2 cellular contexts compared by ENCODE assay signal in the genomic region with DNA sequence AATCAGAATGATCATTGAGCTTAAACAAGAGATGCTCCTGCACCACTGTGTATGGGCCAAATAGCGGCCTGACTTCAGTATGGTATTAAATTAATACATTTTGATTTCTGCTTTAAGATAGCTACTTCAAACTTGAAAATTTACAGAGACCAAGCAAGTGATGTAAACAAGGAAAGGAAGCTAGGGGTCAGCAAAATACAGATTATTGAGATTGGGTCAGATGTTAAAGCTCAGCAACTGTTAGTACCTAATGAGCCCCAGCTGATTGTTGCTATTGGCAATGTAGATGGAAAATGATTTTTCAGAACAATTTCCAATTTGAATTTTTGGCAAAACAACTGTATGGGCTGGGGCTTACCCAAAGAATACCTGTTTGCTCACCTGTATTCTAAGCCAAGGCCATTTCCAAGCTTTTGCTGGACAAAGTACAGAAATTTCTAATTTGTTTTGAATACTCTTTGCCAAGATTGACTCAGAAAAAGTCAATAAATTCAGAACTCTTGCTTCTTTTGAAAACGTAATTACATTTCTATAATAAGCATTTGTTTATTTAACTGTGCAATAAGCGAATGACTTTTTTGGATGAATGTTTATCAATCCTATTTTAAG.
TF ChIP-seq lines count a peak whose summit lies in the region.

No MANE protein-coding gene starts in this region.

TF ChIP-seq in HCT116, 20 proteins besides CTCF, POLR2A, EP300 and RAD21:
- TF ChIP-seq YY1 (IDR thresholded peaks at IDR 0.05; ENCODE audit: extremely low read depth, insufficient replicate concordance, low read depth, low read length) (no peak), ELF1 (IDR thresholded peaks at IDR 0.05; ENCODE audit: borderline replicate concordance, low read depth) (no peak), EGR1 (IDR thresholded peaks at IDR 0.05; ENCODE audit: low read depth) (no peak), FOSL1 (IDR thresholded peaks at IDR 0.05; ENCODE audit: low read depth) (no peak), TCF7L2 (IDR thresholded peaks at IDR 0.05; ENCODE audit: borderline replicate concordance, extremely low read depth, insufficient read depth, insufficient read length) (no peak), POLR2AphosphoS5 (IDR thresholded peaks at IDR 0.05; ENCODE audit: low read depth, low read length) (no peak), ZFX (IDR thresholded peaks at IDR 0.05) (no peak), ZBTB33 (IDR thresholded peaks at IDR 0.05; ENCODE audit: extremely low read depth, insufficient replicate concordance, low read length) (no peak), CEBPB (IDR thresholded peaks at IDR 0.05; ENCODE audit: low read depth) (no peak), MAX (IDR thresholded peaks at IDR 0.05) (no peak), JUND (IDR thresholded peaks at IDR 0.05) (no peak), ZNF274 (IDR thresholded peaks at IDR 0.05; ENCODE audit: low read depth, low read length) (no peak)

TF ChIP-seq in K562, 482 proteins besides CTCF, POLR2A, EP300 and RAD21:
- TF ChIP-seq RFX1 (IDR thresholded peaks at IDR 0.05) (peak; percentile 20; the same call in 1 of the 2 replicates), FOXK2 (conservative IDR thresholded peaks at IDR 0.05 in 1 of 2, IDR thresholded peaks at IDR 0.05 in 1 of 2; ENCODE audit: low read depth in 2 of 2) (peak; percentile 34 to 63; a peak in 3 of 4 replicates)
- TF ChIP-seq, protein P1, sequence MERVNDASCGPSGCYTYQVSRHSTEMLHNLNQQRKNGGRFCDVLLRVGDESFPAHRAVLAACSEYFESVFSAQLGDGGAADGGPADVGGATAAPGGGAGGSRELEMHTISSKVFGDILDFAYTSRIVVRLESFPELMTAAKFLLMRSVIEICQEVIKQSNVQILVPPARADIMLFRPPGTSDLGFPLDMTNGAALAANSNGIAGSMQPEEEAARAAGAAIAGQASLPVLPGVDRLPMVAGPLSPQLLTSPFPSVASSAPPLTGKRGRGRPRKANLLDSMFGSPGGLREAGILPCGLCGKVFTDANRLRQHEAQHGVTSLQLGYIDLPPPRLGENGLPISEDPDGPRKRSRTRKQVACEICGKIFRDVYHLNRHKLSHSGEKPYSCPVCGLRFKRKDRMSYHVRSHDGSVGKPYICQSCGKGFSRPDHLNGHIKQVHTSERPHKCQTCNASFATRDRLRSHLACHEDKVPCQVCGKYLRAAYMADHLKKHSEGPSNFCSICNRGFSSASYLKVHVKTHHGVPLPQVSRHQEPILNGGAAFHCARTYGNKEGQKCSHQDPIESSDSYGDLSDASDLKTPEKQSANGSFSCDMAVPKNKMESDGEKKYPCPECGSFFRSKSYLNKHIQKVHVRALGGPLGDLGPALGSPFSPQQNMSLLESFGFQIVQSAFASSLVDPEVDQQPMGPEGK (CRISPR knock-in tag; IDR thresholded peaks at IDR 0.05; ENCODE audit: borderline replicate concordance), result no peak
TF ChIP-seq in K562: peak in this region for 2.
